ENCODE assay signal across 11 cellular contexts in genomic region chr7:977326-978048, GRCh38.
DNase-seq lines count a peak whose midpoint lies in the region; ATAC-seq and TF ChIP-seq lines count a peak whose summit lies in the region.
"Had no signal": no experiment of that assay in that cellular context is flagged by ENCODE, and none has a peak within 500 bp of the region (broad histone marks: within the 10 kb centered on the region; RNA-seq: fewer than 3 reads in every experiment).

No MANE protein-coding gene starts in this region.

- H3K4me3 ChIP-seq in WERI-Rb-1 (ENCODE audit: low read depth, low read length), result no peak overlapping the region

- H3K36me3 ChIP-seq in WERI-Rb-1, result peaks cover 15% of the 10 kb centered on the region

- no peak overlapping the region for H3K27ac Mint-ChIP-seq in activated naive CD8-positive, alpha-beta T cell treated with anti-CD3 and anti-CD28 coated beads, Interleukin-2, amount 50 U/mL, for 24 hours

- DNase-seq in ACHN (peak; percentile 81), WERI-Rb-1 (no peak), medulla oblongata (ENCODE audit: extremely low spot score) (peak; percentile 95)
- DNase-seq in activated naive CD8-positive, alpha-beta T cell treated with anti-CD3 and anti-CD28 coated beads, Interleukin-2, amount 50 U/mL, for 24 hours, result no peak
- DNase-seq: activated CD4-positive, alpha-beta T cell treated with anti-CD3 and anti-CD28 coated beads for 4 hours; BE2C had no signal

- H3K27me3 ChIP-seq in WERI-Rb-1 (ENCODE audit: insufficient read depth, low read depth, severe bottlenecking), result no peaks in the 10 kb centered on the region
- H3K27me3 ChIP-seq: BE2C had no signal

- no peaks in the 10 kb centered on the region for H3K9me3 Mint-ChIP-seq in activated naive CD8-positive, alpha-beta T cell treated with anti-CD3 and anti-CD28 coated beads, Interleukin-2, amount 50 U/mL, for 24 hours
- H3K9me3 Mint-ChIP-seq: central memory CD8-positive, alpha-beta T cell had no signal

- peaks cover 19% of the 10 kb centered on the region for H3K4me1 Mint-ChIP-seq in activated naive CD8-positive, alpha-beta T cell treated with anti-CD3 and anti-CD28 coated beads, Interleukin-2, amount 50 U/mL, for 24 hours

- no peak overlapping the region for H3K4me3 Mint-ChIP-seq in activated naive CD8-positive, alpha-beta T cell treated with anti-CD3 and anti-CD28 coated beads, Interleukin-2, amount 50 U/mL, for 24 hours

- ATAC-seq in GM21786 (IDR thresholded peaks at IDR 0.05; ENCODE audit: unreplicated experiment), result peak; percentile 72
- no peak for ATAC-seq in HG02588 (IDR thresholded peaks at IDR 0.05; ENCODE audit: unreplicated experiment)
- no peak for ATAC-seq in activated naive CD8-positive, alpha-beta T cell treated with anti-CD3 and anti-CD28 coated beads, Interleukin-2, amount 50 U/mL, for 24 hours
- no peak for ATAC-seq in GM18498 (IDR thresholded peaks at IDR 0.05; ENCODE audit: unreplicated experiment)
- ATAC-seq in HG03045 (IDR thresholded peaks at IDR 0.05; ENCODE audit: unreplicated experiment), result no peak

- TF ChIP-seq CTCF in WERI-Rb-1 (IDR thresholded peaks at IDR 0.05; ENCODE audit: low read depth, low read length), result no peak

- in situ Hi-C loops in ACHN (cut with HindIII; ENCODE audit: low pct_ligation_motif_present, low pct_unique_long_range_greater_than_20kb, low sequenced_read_pairs), result no loop called here

- H3K36me3 Mint-ChIP-seq in activated naive CD8-positive, alpha-beta T cell treated with anti-CD3 and anti-CD28 coated beads, Interleukin-2, amount 50 U/mL, for 24 hours (ENCODE audit: low read depth), result peaks cover 14% of the 10 kb centered on the region

- 0 out of 2 replicates have a peak overlapping the region, but pooled peaks have one; percentile 10 for H3K27ac ChIP-seq in WERI-Rb-1

- no peaks in the 10 kb centered on the region for H3K9me3 ChIP-seq in WERI-Rb-1 (ENCODE audit: severe bottlenecking)
- H3K9me3 ChIP-seq: BE2C had no signal

- H3K27me3 Mint-ChIP-seq in activated naive CD8-positive, alpha-beta T cell treated with anti-CD3 and anti-CD28 coated beads, Interleukin-2, amount 50 U/mL, for 24 hours, result no peaks in the 10 kb centered on the region
- H3K27me3 Mint-ChIP-seq: central memory CD8-positive, alpha-beta T cell had no signal

Comparison
In these comparisons a context has a peak if more than half of its experiments do, and no peak if none do; other contexts are left out.
1. DNase-seq: peak in ACHN (single experiment) and medulla oblongata (single experiment); none in WERI-Rb-1 (single experiment) and activated naive CD8-positive, alpha-beta T cell treated with anti-CD3 and anti-CD28 coated beads, Interleukin-2, amount 50 U/mL, for 24 hours (single experiment).